8 cellular contexts compared by ENCODE assay signal in genomic region chrX:83845397-83845796, GRCh38. TPM values are rescaled to one million over a fixed set of nuclear protein-coding genes. Genes with fewer than 3 reads are reported as not detected.
A peak's percentile ranks its signal among the peaks of the same experiment; 100 is the strongest.
DNase-seq lines count a peak whose midpoint lies in the region; ATAC-seq and TF ChIP-seq lines count a peak whose summit lies in the region.

No MANE protein-coding gene starts in this region.

- peak overlapping the region; percentile 86; the same call in 1 of the 2 replicates for H2AFZ ChIP-seq in GM23338

- WGBS in aorta, 2 donors = 11 to 12% methylated on average over 2 of the region's 2 CpGs

- no peak for ATAC-seq in Right ventricle myocardium superior (ENCODE audit: poor library complexity)
- ATAC-seq in GM23338 = peak; percentile 69
- ATAC-seq in stimulated activated naive B cell treated with anti-CD40 and anti-IgM and Interleukin-4, amounts not matched to agents 10 μg/mL and 1 μg/mL and 100 μg/mL, for 72 hours (replicated peaks) = peak; percentile 59 to 84
- no peak for ATAC-seq in aorta (ENCODE audit: low FRiP score)

- no peaks in the 10 kb centered on the region for H3F3A ChIP-seq in GM23338 (replicated peaks; ENCODE audit: low read depth)

- H3K9me3 ChIP-seq in right atrium auricular region (peaks cover 0 to 15% of the 10 kb centered on the region in 2 donors), aorta (ENCODE audit: control insufficient read depth, low read length) (no peaks in the 10 kb centered on the region)

- H3K9me3 Mint-ChIP-seq in GM23338 = no peaks in the 10 kb centered on the region; the same call in 2 of the 3 replicates
- no peaks in the 10 kb centered on the region for H3K9me3 Mint-ChIP-seq in stimulated activated naive B cell treated with anti-CD40 and anti-IgM and Interleukin-4, amounts not matched to agents 10 μg/mL and 1 μg/mL and 100 μg/mL, for 72 hours

- no peaks in the 10 kb centered on the region for H4K20me1 ChIP-seq in GM23338 (replicated peaks; ENCODE audit: insufficient read depth)

- H3K27me3 Mint-ChIP-seq in GM23338 (ENCODE audit: insufficient read depth, low read depth, poor library complexity) = no peaks in the 10 kb centered on the region
- no peaks in the 10 kb centered on the region for H3K27me3 Mint-ChIP-seq in stimulated activated naive B cell treated with anti-CD40 and anti-IgM and Interleukin-4, amounts not matched to agents 10 μg/mL and 1 μg/mL and 100 μg/mL, for 72 hours

- intact Hi-C loops in Right ventricle myocardium superior (cut with DNase I) = no loop called here
- intact Hi-C loops in aorta (cut with DNase I) = no loop called here

- no peaks in the 10 kb centered on the region for H3K9me2 ChIP-seq in GM23338 (ENCODE audit: insufficient read depth)

- no peaks in the 10 kb centered on the region for H3K4me1 Mint-ChIP-seq in GM23338
- no peaks in the 10 kb centered on the region for H3K4me1 Mint-ChIP-seq in stimulated activated naive B cell treated with anti-CD40 and anti-IgM and Interleukin-4, amounts not matched to agents 10 μg/mL and 1 μg/mL and 100 μg/mL, for 72 hours

- H3K79me2 ChIP-seq in GM23338 (replicated peaks; ENCODE audit: insufficient read depth) = no peaks in the 10 kb centered on the region

- no peaks in the 10 kb centered on the region for H3K36me3 Mint-ChIP-seq in GM23338 (ENCODE audit: low read depth)
- H3K36me3 Mint-ChIP-seq in stimulated activated naive B cell treated with anti-CD40 and anti-IgM and Interleukin-4, amounts not matched to agents 10 μg/mL and 1 μg/mL and 100 μg/mL, for 72 hours = no peaks in the 10 kb centered on the region

- no peak overlapping the region for H3K4me3 ChIP-seq in right atrium auricular region
- H3K4me3 ChIP-seq in GM23338 = no peak overlapping the region
- H3K4me3 ChIP-seq in aorta (ENCODE audit: low read length in 2 of 2) = no peak overlapping the region

- DNase-seq in right atrium auricular region (ENCODE audit: low spot score) = no peak
- DNase-seq in Right ventricle myocardium superior = no peak
- DNase-seq in GM23338 (ENCODE audit: low spot score) = peak; percentile 40
- DNase-seq in KG1 (lab: John Stamatoyannopoulos, UW) = peak; percentile 0
- DNase-seq in RKO (ENCODE audit: low spot score) = peak; percentile 75
- peak; percentile 0 for DNase-seq in fibroblast of peridontal ligament (ENCODE audit: extremely low read depth)
- no peak for DNase-seq in stimulated activated naive B cell treated with anti-CD40 and anti-IgM and Interleukin-4, amounts not matched to agents 10 μg/mL and 1 μg/mL and 100 μg/mL, for 72 hours
- DNase-seq in aorta = no peak

- H3K27ac Mint-ChIP-seq in GM23338 = no peak overlapping the region
- H3K27ac Mint-ChIP-seq in stimulated activated naive B cell treated with anti-CD40 and anti-IgM and Interleukin-4, amounts not matched to agents 10 μg/mL and 1 μg/mL and 100 μg/mL, for 72 hours = no peak overlapping the region

- H3K27ac ChIP-seq in right atrium auricular region = no peak overlapping the region
- no peak overlapping the region for H3K27ac ChIP-seq in GM23338 (ENCODE audit: low read depth)
- no peak overlapping the region for H3K27ac ChIP-seq in aorta (ENCODE audit: low read depth in 1 of 2, low read length in 2 of 2)

- H3K4me3 Mint-ChIP-seq in GM23338 = no peak overlapping the region
- H3K4me3 Mint-ChIP-seq in stimulated activated naive B cell treated with anti-CD40 and anti-IgM and Interleukin-4, amounts not matched to agents 10 μg/mL and 1 μg/mL and 100 μg/mL, for 72 hours = no peak overlapping the region

- H3K27me3 ChIP-seq in right atrium auricular region (no peaks in the 10 kb centered on the region), GM23338 (ENCODE audit: insufficient read depth) (no peaks in the 10 kb centered on the region), aorta (ENCODE audit: control insufficient read depth in 1 of 2, insufficient read depth in 2 of 2, low read length in 1 of 2) (no peaks in the 10 kb centered on the region)

- H3K36me3 ChIP-seq in right atrium auricular region (no peaks in the 10 kb centered on the region), GM23338 (ENCODE audit: insufficient read depth) (no peaks in the 10 kb centered on the region), aorta (ENCODE audit: control insufficient read depth in 1 of 2, insufficient read depth in 2 of 2, low read length in 1 of 2) (no peaks in the 10 kb centered on the region)

- no peak overlapping the region for H3K4me2 ChIP-seq in GM23338

- TF ChIP-seq CTCF in right atrium auricular region (IDR thresholded peaks at IDR 0.05) (peak; percentile 44 to 71), GM23338 (conservative IDR thresholded peaks at IDR 0.05; ENCODE audit: low read depth in 2 of 2) (peak; percentile 61 to 70)

- H3K4me1 ChIP-seq in right atrium auricular region (no peaks in the 10 kb centered on the region), GM23338 (ENCODE audit: insufficient read depth) (no peaks in the 10 kb centered on the region), aorta (ENCODE audit: control insufficient read depth in 1 of 2, insufficient read depth in 2 of 2, low read length in 2 of 2) (no peaks in the 10 kb centered on the region)

TF ChIP-seq in GM23338, 12 proteins besides CTCF, POLR2A, EP300 and RAD21 (continues in another document):
- TF ChIP-seq, protein P1, sequence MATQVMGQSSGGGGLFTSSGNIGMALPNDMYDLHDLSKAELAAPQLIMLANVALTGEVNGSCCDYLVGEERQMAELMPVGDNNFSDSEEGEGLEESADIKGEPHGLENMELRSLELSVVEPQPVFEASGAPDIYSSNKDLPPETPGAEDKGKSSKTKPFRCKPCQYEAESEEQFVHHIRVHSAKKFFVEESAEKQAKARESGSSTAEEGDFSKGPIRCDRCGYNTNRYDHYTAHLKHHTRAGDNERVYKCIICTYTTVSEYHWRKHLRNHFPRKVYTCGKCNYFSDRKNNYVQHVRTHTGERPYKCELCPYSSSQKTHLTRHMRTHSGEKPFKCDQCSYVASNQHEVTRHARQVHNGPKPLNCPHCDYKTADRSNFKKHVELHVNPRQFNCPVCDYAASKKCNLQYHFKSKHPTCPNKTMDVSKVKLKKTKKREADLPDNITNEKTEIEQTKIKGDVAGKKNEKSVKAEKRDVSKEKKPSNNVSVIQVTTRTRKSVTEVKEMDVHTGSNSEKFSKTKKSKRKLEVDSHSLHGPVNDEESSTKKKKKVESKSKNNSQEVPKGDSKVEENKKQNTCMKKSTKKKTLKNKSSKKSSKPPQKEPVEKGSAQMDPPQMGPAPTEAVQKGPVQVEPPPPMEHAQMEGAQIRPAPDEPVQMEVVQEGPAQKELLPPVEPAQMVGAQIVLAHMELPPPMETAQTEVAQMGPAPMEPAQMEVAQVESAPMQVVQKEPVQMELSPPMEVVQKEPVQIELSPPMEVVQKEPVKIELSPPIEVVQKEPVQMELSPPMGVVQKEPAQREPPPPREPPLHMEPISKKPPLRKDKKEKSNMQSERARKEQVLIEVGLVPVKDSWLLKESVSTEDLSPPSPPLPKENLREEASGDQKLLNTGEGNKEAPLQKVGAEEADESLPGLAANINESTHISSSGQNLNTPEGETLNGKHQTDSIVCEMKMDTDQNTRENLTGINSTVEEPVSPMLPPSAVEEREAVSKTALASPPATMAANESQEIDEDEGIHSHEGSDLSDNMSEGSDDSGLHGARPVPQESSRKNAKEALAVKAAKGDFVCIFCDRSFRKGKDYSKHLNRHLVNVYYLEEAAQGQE (IDR thresholded peaks at IDR 0.05; ENCODE audit: unreplicated experiment) = no peak
- TF ChIP-seq EZH2 (IDR thresholded peaks at IDR 0.05; ENCODE audit: low read depth, unreplicated experiment) = no peak
- no peak for TF ChIP-seq STAT1 (IDR thresholded peaks at IDR 0.05; ENCODE audit: unreplicated experiment)
- TF ChIP-seq JUNB (IDR thresholded peaks at IDR 0.05; ENCODE audit: unreplicated experiment) = no peak
- TF ChIP-seq POLR2AphosphoS5 (IDR thresholded peaks at IDR 0.05; ENCODE audit: low read depth) = no peak
- TF ChIP-seq ZNF331 (CRISPR knock-in tag; IDR thresholded peaks at IDR 0.05; ENCODE audit: low read depth) = no peak

RNA-seq across cellular contexts. Expression of gene CYLC1, which starts 15.5 kb away (rescaled TPM):
- total RNA-seq in right atrium auricular region (not detected), Right ventricle myocardium superior (not detected), aorta (not detected)
- not detected in 2 replicates for total RNA-seq in GM23338 (2014; rRNA removed; shearing (Covaris generic))
- polyA plus RNA-seq in GM23338 (2016; fragmentation: Nextera tagmentation; extraction: Ambion mirVana) (not detected in 2 replicates), aorta (not detected)

Comparison
In these comparisons a context has a peak if more than half of its experiments do, and no peak if none do; other contexts are left out.
1. DNase-seq: peak in GM23338 (single experiment), KG1 (single experiment), RKO (single experiment) and fibroblast of peridontal ligament (single experiment); none in right atrium auricular region (single experiment), Right ventricle myocardium superior (single experiment), stimulated activated naive B cell treated with anti-CD40 and anti-IgM and Interleukin-4, amounts not matched to agents 10 μg/mL and 1 μg/mL and 100 μg/mL, for 72 hours (single experiment) and aorta (0 of 2).
2. ATAC-seq: peak in GM23338 (single experiment) and stimulated activated naive B cell treated with anti-CD40 and anti-IgM and Interleukin-4, amounts not matched to agents 10 μg/mL and 1 μg/mL and 100 μg/mL, for 72 hours (2 of 2); none in Right ventricle myocardium superior (single experiment) and aorta (single experiment).